In genomic region chr15:51227967-51228783, GRCh38 we compare ENCODE assay signal across 8 cellular contexts.
DNase-seq lines count a peak whose midpoint lies in the region; ATAC-seq, FAIRE-seq and TF ChIP-seq lines count a peak whose summit lies in the region.

No MANE protein-coding gene starts in this region.

- FAIRE-seq in HepG2 (lab: Jason Lieb, UNC) = no peak

- TF ChIP-seq POLR2A in adrenal gland (IDR thresholded peaks at IDR 0.05) (no peak), HepG2 (IDR thresholded peaks at IDR 0.05; ENCODE audit: insufficient read depth in 1 of 2, low read depth in 2 of 2, low read length in 2 of 2) (no peak)

- TF ChIP-seq CTCF in HFF-Myc (IDR thresholded peaks at IDR 0.05; ENCODE audit: low read depth, low read length, missing control alignments) (no peak), adrenal gland (IDR thresholded peaks at IDR 0.05) (no peak), HepG2 (CRISPR knock-in tag; IDR thresholded peaks at IDR 0.05) (no peak), dorsolateral prefrontal cortex (IDR thresholded peaks at IDR 0.05 in 54 of 56, conservative IDR thresholded peaks at IDR 0.05 in 2 of 56; ENCODE audit: low read depth in 1 of 56, partially characterized antibody in 56 of 56) (no peak)

- H3K4me3 ChIP-seq in HFF-Myc (replicated peaks; ENCODE audit: low read depth, low read length) (no peak overlapping the region), adrenal gland (no peak overlapping the region), HepG2 (replicated peaks in 1 of 3; ENCODE audit: insufficient read depth in 1 of 3, low read depth in 2 of 3, low read length in 3 of 3) (no peak overlapping the region), dorsolateral prefrontal cortex (no peak overlapping the region)

- H2AFZ ChIP-seq in HepG2 (ENCODE audit: low read length) = no peak overlapping the region

- H3K79me2 ChIP-seq in HepG2 (ENCODE audit: insufficient read depth, low read length) = no peaks in the 10 kb centered on the region

- no peaks in the 10 kb centered on the region for H3K9me3 ChIP-seq in adrenal gland (replicated peaks in 1 of 3)
- no peaks in the 10 kb centered on the region for H3K9me3 ChIP-seq in HepG2 (ENCODE audit: low read length)

- H3K9ac ChIP-seq in HepG2 (ENCODE audit: insufficient read depth, low read depth, low read length) = no peak overlapping the region

- intact Hi-C loops in Right ventricle myocardium inferior (cut with DNase I) (no loop called here), cardiac septum (cut with DNase I) (no loop called here), adrenal gland (cut with DNase I) (no loop called here), HepG2 (cut with micrococcal nuclease; ENCODE audit: unreplicated experiment) (loop anchor here (2.0 kb wide), 1 partner anchor 155 kb away; no protein-coding TSS in a partner anchor), dorsolateral prefrontal cortex (cut with DNase I) (loop anchor here in 1 of 2 donors (5.0 kb wide), 1 partner anchor 154 kb away; no protein-coding TSS in a partner anchor)

- H3K4me2 ChIP-seq in HepG2 (ENCODE audit: low read depth, low read length) = no peak overlapping the region

- no TSS peak for BruUV-seq in HepG2 (replicated peaks; lab: Mats Ljungman, UMichigan)

- no peak for TF ChIP-seq RAD21 in HepG2 (CRISPR knock-in tag; IDR thresholded peaks at IDR 0.05)

- DNase-seq in Right ventricle myocardium inferior (ENCODE audit: missing footprints) = no peak
- DNase-seq in cardiac septum (ENCODE audit: low spot score) = no peak
- peak; percentile 80 for DNase-seq in HFF-Myc (ENCODE audit: extremely low read depth, low read depth)
- peak; percentile 95 for DNase-seq in LHCN-M2 (ENCODE audit: low read depth)
- peak; percentile 37 to 73 (median 65) for DNase-seq in adrenal gland
- peak; percentile 24 for DNase-seq in HepG2 (ENCODE audit: low spot score)
- DNase-seq in occipital lobe (lab: John Stamatoyannopoulos, UW) = no peak
- no peak for DNase-seq in dorsolateral prefrontal cortex

- H4K20me1 ChIP-seq in HepG2 (ENCODE audit: insufficient read depth, low read length) = 0 out of 2 replicates have a peak, but pooled peaks cover 5% of the 10 kb centered on the region

- H3K36me3 ChIP-seq in adrenal gland (replicated peaks in 1 of 2) = no peaks in the 10 kb centered on the region
- H3K36me3 ChIP-seq in HepG2 (replicated peaks in 1 of 2; ENCODE audit: control insufficient read depth in 1 of 2, insufficient read depth in 2 of 2, low read length in 2 of 2) = 0 out of 5 replicates have a peak, but pooled peaks cover 0 to 4% of the 10 kb centered on the region in 2 experiments

- 23 to 37% (median 27%) methylated on average over 3 of the region's 3 CpGs for WGBS in adrenal gland, 4 donors
- WGBS in HepG2 (ENCODE audit: low lambda C conversion rate) = 90% methylated on average over 3 of the region's 3 CpGs

- in situ Hi-C loops in HepG2 (cut with HindIII; ENCODE audit: extremely low pct_ligation_motif_present, low pct_unique_long_range_greater_than_20kb) = no loop called here

- TF ChIP-seq EP300 in HepG2 (IDR thresholded peaks at IDR 0.05; ENCODE audit: low read depth in 2 of 2, low read length in 2 of 2) = no peak
- no peak for TF ChIP-seq EP300 in HepG2 (CRISPR knock-in tag; IDR thresholded peaks at IDR 0.05; ENCODE audit: borderline replicate concordance)

- CTCF ChIA-PET in HepG2 (lab: Yijun Ruan, JAX; ENCODE audit: low intra/inter-chr PET ratio, low total read pairs) = interaction anchor here (2.3 kb wide), 1 partner anchor 153 kb away, joined by 12 read pairs; no protein-coding TSS in a partner anchor

- H3K27me3 ChIP-seq in adrenal gland (no peaks in the 10 kb centered on the region), HepG2 (ENCODE audit: control insufficient read depth in 1 of 2, insufficient read depth in 2 of 2, low read length in 2 of 2) (no peaks in the 10 kb centered on the region), dorsolateral prefrontal cortex (peaks cover 0 to 2% (median 0%) of the 10 kb centered on the region in 45 donors)

- POLR2A ChIA-PET in HepG2 (lab: Yijun Ruan, JAX) = no interaction called here

- H3K27ac ChIP-seq in adrenal gland = peak overlapping the region in 1 of 5 donors; percentile 10
- H3K27ac ChIP-seq in HepG2 (ENCODE audit: extremely low read length, insufficient read depth, low read length) = no peak overlapping the region
- H3K27ac ChIP-seq in dorsolateral prefrontal cortex = no peak overlapping the region

- peak; percentile 61 for ATAC-seq in Right ventricle myocardium inferior
- no peak for ATAC-seq in HepG2

- H3K4me1 ChIP-seq in adrenal gland (replicated peaks in 1 of 2) = peaks cover 4 to 16% of the 10 kb centered on the region in 2 donors
- H3K4me1 ChIP-seq in HepG2 (ENCODE audit: insufficient read depth, low read length) = peaks cover 14% of the 10 kb centered on the region

TF ChIP-seq in HepG2, 621 proteins besides CTCF, POLR2A, EP300 and RAD21 (continues in another document):
- TF ChIP-seq SP140L (CRISPR knock-in tag; IDR thresholded peaks at IDR 0.05; ENCODE audit: borderline replicate concordance) = no peak
- TF ChIP-seq KLF12 (CRISPR knock-in tag; IDR thresholded peaks at IDR 0.05; ENCODE audit: borderline replicate concordance) = no peak
- TF ChIP-seq IKZF1 (IDR thresholded peaks at IDR 0.05) = no peak
- TF ChIP-seq HIVEP1 (CRISPR knock-in tag; IDR thresholded peaks at IDR 0.05) = no peak
- no peak for TF ChIP-seq NCOA2 (CRISPR knock-in tag; IDR thresholded peaks at IDR 0.05)
- TF ChIP-seq ISL2 (CRISPR knock-in tag; IDR thresholded peaks at IDR 0.05) = no peak
- TF ChIP-seq ZNF75D (CRISPR knock-in tag; IDR thresholded peaks at IDR 0.05; ENCODE audit: borderline replicate concordance) = no peak
- no peak for TF ChIP-seq TCF7L2 (IDR thresholded peaks at IDR 0.05; ENCODE audit: low read depth, low read length)
- peak; percentile 73 for TF ChIP-seq CREB1 (IDR thresholded peaks at IDR 0.05)
- no peak for TF ChIP-seq CREB1 (CRISPR knock-in tag; IDR thresholded peaks at IDR 0.05)
- TF ChIP-seq FOSL2 (CRISPR knock-in tag; IDR thresholded peaks at IDR 0.05) = peak; percentile 74
- no peak for TF ChIP-seq TERF1 (CRISPR knock-in tag; IDR thresholded peaks at IDR 0.05)
- no peak for TF ChIP-seq SMARCE1 (IDR thresholded peaks at IDR 0.05; ENCODE audit: borderline replicate concordance)
- no peak for TF ChIP-seq ZFP90 (CRISPR knock-in tag; IDR thresholded peaks at IDR 0.05; ENCODE audit: borderline replicate concordance)
- TF ChIP-seq ZNF746 (CRISPR knock-in tag; IDR thresholded peaks at IDR 0.05) = no peak
- no peak for TF ChIP-seq ZNF431 (CRISPR knock-in tag; IDR thresholded peaks at IDR 0.05; ENCODE audit: borderline replicate concordance, low read depth)
- no peak for TF ChIP-seq ZNF343 (CRISPR knock-in tag; IDR thresholded peaks at IDR 0.05)
- no peak for TF ChIP-seq ATF4 (CRISPR knock-in tag; IDR thresholded peaks at IDR 0.05)
- no peak for TF ChIP-seq TARDBP (CRISPR knock-in tag; IDR thresholded peaks at IDR 0.05)
- no peak for TF ChIP-seq ZGPAT (CRISPR knock-in tag; IDR thresholded peaks at IDR 0.05)
- TF ChIP-seq NFE2L2 (IDR thresholded peaks at IDR 0.05; ENCODE audit: low read length) = peak; percentile 74
- TF ChIP-seq MAFK (conservative IDR thresholded peaks at IDR 0.05 in 1 of 2, IDR thresholded peaks at IDR 0.05 in 1 of 2; ENCODE audit: low read length in 2 of 2) = peak; percentile 52 to 75
- TF ChIP-seq ATF6 (CRISPR knock-in tag; conservative IDR thresholded peaks at IDR 0.05) = no peak
- no peak for TF ChIP-seq ZNF777 (CRISPR knock-in tag; IDR thresholded peaks at IDR 0.05)

Comparison
In these comparisons a context has a peak if more than half of its experiments do, and no peak if none do; other contexts are left out.
1. DNase-seq: peak in HFF-Myc (single experiment), LHCN-M2 (single experiment), adrenal gland (7 of 7) and HepG2 (single experiment); none in Right ventricle myocardium inferior (single experiment), cardiac septum (single experiment), occipital lobe (single experiment) and dorsolateral prefrontal cortex (0 of 10).